ENCODE assay signal across 1 cellular context in the genomic region with DNA sequence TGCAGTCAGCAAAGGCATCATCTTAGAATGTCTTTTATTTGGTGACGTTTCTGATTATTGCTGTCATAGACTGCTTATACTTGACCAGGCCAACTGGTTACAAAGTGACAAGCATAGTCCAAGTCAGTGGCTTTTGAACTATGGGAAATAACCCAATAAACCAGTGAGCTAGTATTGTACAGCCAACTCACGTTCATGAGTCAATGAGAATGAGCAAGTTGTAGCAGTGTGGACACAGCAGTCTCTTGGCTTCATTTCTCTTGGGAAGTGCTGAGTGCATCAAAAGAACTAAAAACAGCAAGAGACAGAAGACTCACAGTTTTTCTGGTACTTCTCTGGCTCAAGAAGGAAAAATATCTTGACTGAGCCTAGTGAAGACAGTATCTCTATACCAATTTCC.
TF ChIP-seq lines count a peak whose summit lies in the region.

No MANE protein-coding gene starts in this region.

TF ChIP-seq in HepG2, 621 proteins besides CTCF, POLR2A, EP300 and RAD21 (continued from another document):
- no peak for TF ChIP-seq SALL1 (CRISPR knock-in tag; IDR thresholded peaks at IDR 0.05)
- TF ChIP-seq, protein P1, sequence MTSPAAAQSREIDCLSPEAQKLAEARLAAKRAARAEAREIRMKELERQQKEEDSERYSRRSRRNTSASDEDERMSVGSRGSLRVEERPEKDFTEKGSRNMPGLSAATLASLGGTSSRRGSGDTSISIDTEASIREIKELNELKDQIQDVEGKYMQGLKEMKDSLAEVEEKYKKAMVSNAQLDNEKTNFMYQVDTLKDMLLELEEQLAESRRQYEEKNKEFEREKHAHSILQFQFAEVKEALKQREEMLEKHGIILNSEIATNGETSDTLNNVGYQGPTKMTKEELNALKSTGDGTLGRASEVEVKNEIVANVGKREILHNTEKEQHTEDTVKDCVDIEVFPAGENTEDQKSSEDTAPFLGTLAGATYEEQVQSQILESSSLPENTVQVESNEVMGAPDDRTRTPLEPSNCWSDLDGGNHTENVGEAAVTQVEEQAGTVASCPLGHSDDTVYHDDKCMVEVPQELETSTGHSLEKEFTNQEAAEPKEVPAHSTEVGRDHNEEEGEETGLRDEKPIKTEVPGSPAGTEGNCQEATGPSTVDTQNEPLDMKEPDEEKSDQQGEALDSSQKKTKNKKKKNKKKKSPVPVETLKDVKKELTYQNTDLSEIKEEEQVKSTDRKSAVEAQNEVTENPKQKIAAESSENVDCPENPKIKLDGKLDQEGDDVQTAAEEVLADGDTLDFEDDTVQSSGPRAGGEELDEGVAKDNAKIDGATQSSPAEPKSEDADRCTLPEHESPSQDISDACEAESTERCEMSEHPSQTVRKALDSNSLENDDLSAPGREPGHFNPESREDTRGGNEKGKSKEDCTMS (CRISPR knock-in tag; conservative IDR thresholded peaks at IDR 0.05) = no peak
- TF ChIP-seq, protein P2, sequence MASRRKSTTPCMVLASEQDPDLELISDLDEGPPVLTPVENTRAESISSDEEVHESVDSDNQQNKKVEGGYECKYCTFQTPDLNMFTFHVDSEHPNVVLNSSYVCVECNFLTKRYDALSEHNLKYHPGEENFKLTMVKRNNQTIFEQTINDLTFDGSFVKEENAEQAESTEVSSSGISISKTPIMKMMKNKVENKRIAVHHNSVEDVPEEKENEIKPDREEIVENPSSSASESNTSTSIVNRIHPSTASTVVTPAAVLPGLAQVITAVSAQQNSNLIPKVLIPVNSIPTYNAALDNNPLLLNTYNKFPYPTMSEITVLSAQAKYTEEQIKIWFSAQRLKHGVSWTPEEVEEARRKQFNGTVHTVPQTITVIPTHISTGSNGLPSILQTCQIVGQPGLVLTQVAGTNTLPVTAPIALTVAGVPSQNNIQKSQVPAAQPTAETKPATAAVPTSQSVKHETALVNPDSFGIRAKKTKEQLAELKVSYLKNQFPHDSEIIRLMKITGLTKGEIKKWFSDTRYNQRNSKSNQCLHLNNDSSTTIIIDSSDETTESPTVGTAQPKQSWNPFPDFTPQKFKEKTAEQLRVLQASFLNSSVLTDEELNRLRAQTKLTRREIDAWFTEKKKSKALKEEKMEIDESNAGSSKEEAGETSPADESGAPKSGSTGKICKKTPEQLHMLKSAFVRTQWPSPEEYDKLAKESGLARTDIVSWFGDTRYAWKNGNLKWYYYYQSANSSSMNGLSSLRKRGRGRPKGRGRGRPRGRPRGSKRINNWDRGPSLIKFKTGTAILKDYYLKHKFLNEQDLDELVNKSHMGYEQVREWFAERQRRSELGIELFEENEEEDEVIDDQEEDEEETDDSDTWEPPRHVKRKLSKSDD (CRISPR knock-in tag; IDR thresholded peaks at IDR 0.05; ENCODE audit: low read depth) = no peak
- no peak for TF ChIP-seq ZNF225 (CRISPR knock-in tag; IDR thresholded peaks at IDR 0.05)
- TF ChIP-seq, protein P3, sequence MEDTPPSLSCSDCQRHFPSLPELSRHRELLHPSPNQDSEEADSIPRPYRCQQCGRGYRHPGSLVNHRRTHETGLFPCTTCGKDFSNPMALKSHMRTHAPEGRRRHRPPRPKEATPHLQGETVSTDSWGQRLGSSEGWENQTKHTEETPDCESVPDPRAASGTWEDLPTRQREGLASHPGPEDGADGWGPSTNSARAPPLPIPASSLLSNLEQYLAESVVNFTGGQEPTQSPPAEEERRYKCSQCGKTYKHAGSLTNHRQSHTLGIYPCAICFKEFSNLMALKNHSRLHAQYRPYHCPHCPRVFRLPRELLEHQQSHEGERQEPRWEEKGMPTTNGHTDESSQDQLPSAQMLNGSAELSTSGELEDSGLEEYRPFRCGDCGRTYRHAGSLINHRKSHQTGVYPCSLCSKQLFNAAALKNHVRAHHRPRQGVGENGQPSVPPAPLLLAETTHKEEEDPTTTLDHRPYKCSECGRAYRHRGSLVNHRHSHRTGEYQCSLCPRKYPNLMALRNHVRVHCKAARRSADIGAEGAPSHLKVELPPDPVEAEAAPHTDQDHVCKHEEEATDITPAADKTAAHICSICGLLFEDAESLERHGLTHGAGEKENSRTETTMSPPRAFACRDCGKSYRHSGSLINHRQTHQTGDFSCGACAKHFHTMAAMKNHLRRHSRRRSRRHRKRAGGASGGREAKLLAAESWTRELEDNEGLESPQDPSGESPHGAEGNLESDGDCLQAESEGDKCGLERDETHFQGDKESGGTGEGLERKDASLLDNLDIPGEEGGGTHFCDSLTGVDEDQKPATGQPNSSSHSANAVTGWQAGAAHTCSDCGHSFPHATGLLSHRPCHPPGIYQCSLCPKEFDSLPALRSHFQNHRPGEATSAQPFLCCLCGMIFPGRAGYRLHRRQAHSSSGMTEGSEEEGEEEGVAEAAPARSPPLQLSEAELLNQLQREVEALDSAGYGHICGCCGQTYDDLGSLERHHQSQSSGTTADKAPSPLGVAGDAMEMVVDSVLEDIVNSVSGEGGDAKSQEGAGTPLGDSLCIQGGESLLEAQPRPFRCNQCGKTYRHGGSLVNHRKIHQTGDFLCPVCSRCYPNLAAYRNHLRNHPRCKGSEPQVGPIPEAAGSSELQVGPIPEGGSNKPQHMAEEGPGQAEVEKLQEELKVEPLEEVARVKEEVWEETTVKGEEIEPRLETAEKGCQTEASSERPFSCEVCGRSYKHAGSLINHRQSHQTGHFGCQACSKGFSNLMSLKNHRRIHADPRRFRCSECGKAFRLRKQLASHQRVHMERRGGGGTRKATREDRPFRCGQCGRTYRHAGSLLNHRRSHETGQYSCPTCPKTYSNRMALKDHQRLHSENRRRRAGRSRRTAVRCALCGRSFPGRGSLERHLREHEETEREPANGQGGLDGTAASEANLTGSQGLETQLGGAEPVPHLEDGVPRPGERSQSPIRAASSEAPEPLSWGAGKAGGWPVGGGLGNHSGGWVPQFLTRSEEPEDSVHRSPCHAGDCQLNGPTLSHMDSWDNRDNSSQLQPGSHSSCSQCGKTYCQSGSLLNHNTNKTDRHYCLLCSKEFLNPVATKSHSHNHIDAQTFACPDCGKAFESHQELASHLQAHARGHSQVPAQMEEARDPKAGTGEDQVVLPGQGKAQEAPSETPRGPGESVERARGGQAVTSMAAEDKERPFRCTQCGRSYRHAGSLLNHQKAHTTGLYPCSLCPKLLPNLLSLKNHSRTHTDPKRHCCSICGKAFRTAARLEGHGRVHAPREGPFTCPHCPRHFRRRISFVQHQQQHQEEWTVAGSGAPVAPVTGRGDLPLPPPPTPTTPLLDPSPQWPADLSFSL (CRISPR knock-in tag; IDR thresholded peaks at IDR 0.05) = no peak
- no peak for TF ChIP-seq PAWR (CRISPR knock-in tag; IDR thresholded peaks at IDR 0.05; ENCODE audit: borderline replicate concordance)
TF ChIP-seq in HepG2: peak in this region for 0.
